11 cellular contexts compared by ENCODE assay signal in the genomic region with DNA sequence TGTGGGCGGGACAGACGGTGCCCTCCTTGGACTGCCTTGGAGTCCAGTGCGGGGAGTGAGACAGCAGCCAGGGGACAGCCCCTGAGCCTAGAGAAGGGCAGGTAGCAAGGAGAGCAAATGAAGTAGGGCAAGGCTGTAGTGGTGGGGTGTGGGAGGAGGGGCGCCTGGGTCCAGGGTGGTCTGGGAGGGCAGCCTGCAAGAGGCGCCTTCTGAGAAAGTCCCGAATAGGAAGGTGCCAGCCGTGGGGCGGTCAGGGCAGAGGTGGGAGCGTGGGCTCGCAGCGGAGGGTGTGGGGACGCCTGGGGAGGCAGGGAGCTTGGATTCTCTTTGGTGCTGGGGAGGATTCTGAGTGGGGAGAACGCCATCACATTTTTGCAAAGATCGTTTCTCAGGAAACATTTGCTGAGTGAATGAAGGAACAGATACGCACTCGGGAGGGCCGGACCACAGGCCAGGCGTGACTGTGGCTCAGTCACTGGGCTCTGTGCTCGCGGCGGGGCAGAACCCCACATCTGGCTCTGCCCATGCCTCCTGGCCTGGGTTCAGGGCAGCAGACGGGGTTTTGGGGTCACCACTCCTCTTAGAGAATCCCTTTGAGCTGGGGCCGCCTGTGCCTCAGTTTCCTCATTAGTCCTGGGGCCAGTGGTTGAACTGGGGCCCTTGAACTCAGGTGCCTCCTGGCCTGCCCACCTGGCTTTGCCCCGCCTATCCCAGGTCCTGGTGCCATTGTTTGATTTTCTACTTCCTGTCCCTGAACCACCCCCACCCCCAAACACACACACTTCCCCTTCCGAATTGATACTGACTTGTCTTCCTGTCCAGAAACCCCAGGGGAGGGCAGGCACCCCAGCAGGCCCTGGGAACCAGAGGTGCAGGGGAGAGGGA. TPM values are rescaled to one million over a fixed set of nuclear protein-coding genes. Genes with fewer than 3 reads are reported as not detected.
DNase-seq lines count a peak whose midpoint lies in the region; ATAC-seq and TF ChIP-seq lines count a peak whose summit lies in the region.
"Had no signal": no experiment of that assay in that cellular context is flagged by ENCODE, and none has a peak within 500 bp of the region (broad histone marks: within the 10 kb centered on the region; RNA-seq: fewer than 3 reads in every experiment).

No MANE protein-coding gene starts in this region.

- no peaks in the 10 kb centered on the region for H3K9me3 Mint-ChIP-seq in activated T-cell treated with anti-CD3 and anti-CD28 coated beads, Interleukin-2, amount 50 U/mL, for 72 hours
- H3K9me3 Mint-ChIP-seq in endodermal cell, result no peaks in the 10 kb centered on the region

- peaks cover 2 to 68% (median 44%) of the 10 kb centered on the region in 4 donors for H3K4me1 ChIP-seq in Peyer's patch
- peaks cover 12% of the 10 kb centered on the region for H3K4me1 ChIP-seq in endodermal cell (ENCODE audit: control insufficient read depth, insufficient read depth, low read length)
- peaks cover 57% of the 10 kb centered on the region for H3K4me1 ChIP-seq in stomach smooth muscle (ENCODE audit: control insufficient read depth, insufficient read depth, low read length)

- H3K9ac ChIP-seq in endodermal cell (ENCODE audit: extremely low read depth, low read length, poor library complexity, severe bottlenecking) (no peak overlapping the region), stomach smooth muscle (ENCODE audit: low read length in 2 of 2) (no peak overlapping the region)

- WGBS in endodermal cell (ENCODE audit: insufficient coverage in 1 of 2, insufficient read length in 1 of 2), 2 experiments, result 93 to 95% methylated on average over 15 to 25 of the region's 25 CpGs

- peak overlapping the region in 1 of 4 donors; percentile 32 for H3K4me3 ChIP-seq in Peyer's patch
- H3K4me3 ChIP-seq in endodermal cell (ENCODE audit: low read length), result no peak overlapping the region
- H3K4me3 ChIP-seq in stomach smooth muscle (ENCODE audit: low read length in 2 of 2), result no peak overlapping the region
- H3K4me3 ChIP-seq: cardiac muscle cell had no signal

- peaks cover 0 to 14% (median 0%) of the 10 kb centered on the region in 3 donors for H3K36me3 ChIP-seq in Peyer's patch
- peaks cover 18% of the 10 kb centered on the region for H3K36me3 ChIP-seq in endodermal cell (ENCODE audit: control insufficient read depth, insufficient read depth, low read length)
- H3K36me3 ChIP-seq in stomach smooth muscle (ENCODE audit: control insufficient read depth in 2 of 2, insufficient read depth in 2 of 2, low read length in 2 of 2), result peaks cover 7 to 11% of the 10 kb centered on the region in 2 donors

- no peak for DNase-seq in activated T-cell treated with anti-CD3 and anti-CD28 coated beads, Interleukin-2, amount 50 U/mL, for 72 hours
- no peak for DNase-seq in activated T-cell treated with anti-CD3 and anti-CD28 coated beads, Interleukin-2, amount 50 U/mL, for 48 hours
- DNase-seq in Peyer's patch (peak in 2 of 3 donors; percentile 83 to 87), endodermal cell (no peak), NCI-H526 treated with DMSO at 0.1 percent for 48 hours (lab: John Stamatoyannopoulos, UW) (no peak), mucosa of gallbladder (ENCODE audit: low spot score) (no peak), putamen (ENCODE audit: low spot score) (no peak)
- DNase-seq: SW 1271 had no signal

- no peak for TF ChIP-seq POLR2A in Peyer's patch (IDR thresholded peaks at IDR 0.05)

- H3K9me3 ChIP-seq in Peyer's patch (no peaks in the 10 kb centered on the region), endodermal cell (ENCODE audit: control insufficient read depth, low read length) (no peaks in the 10 kb centered on the region), stomach smooth muscle (ENCODE audit: control insufficient read depth in 2 of 2, low read length in 2 of 2) (no peaks in the 10 kb centered on the region)

- no peak for TF ChIP-seq CTCF in Peyer's patch (IDR thresholded peaks at IDR 0.05)
- TF ChIP-seq CTCF in endodermal cell (conservative IDR thresholded peaks at IDR 0.05), result no peak

- peak overlapping the region; percentile 36 to 61 for H3K4me3 Mint-ChIP-seq in activated T-cell treated with anti-CD3 and anti-CD28 coated beads, Interleukin-2, amount 50 U/mL, for 72 hours
- H3K4me3 Mint-ChIP-seq in endodermal cell, result no peak overlapping the region

- peaks cover 62% of the 10 kb centered on the region for H3K4me1 Mint-ChIP-seq in activated T-cell treated with anti-CD3 and anti-CD28 coated beads, Interleukin-2, amount 50 U/mL, for 72 hours (ENCODE audit: low read depth)
- peaks cover 21% of the 10 kb centered on the region for H3K4me1 Mint-ChIP-seq in endodermal cell

- no peak for ATAC-seq in activated T-cell treated with anti-CD3 and anti-CD28 coated beads, Interleukin-2, amount 50 U/mL, for 72 hours (replicated peaks in 1 of 2)
- ATAC-seq: left colon had no signal

- H3K27ac ChIP-seq in Peyer's patch (peak overlapping the region; percentile 25 to 90 (median 54)), endodermal cell (ENCODE audit: low read depth, low read length) (no peak overlapping the region), stomach smooth muscle (ENCODE audit: low read length) (peak overlapping the region; percentile 37)
- H3K27ac ChIP-seq: cardiac muscle cell had no signal

- peaks cover 0 to 1% of the 10 kb centered on the region in 2 donors for H3K36me3 Mint-ChIP-seq in activated T-cell treated with anti-CD3 and anti-CD28 coated beads, Interleukin-2, amount 50 U/mL, for 72 hours (ENCODE audit: insufficient read depth in 2 of 2)
- H3K36me3 Mint-ChIP-seq in endodermal cell (ENCODE audit: low read depth), result peaks cover 18% of the 10 kb centered on the region

- no peaks in the 10 kb centered on the region for H3K27me3 ChIP-seq in Peyer's patch
- no peaks in the 10 kb centered on the region for H3K27me3 ChIP-seq in endodermal cell (ENCODE audit: control insufficient read depth, insufficient read depth, low read length, poor library complexity, severe bottlenecking)
- H3K27me3 ChIP-seq in stomach smooth muscle (ENCODE audit: control insufficient read depth in 1 of 2, insufficient read depth in 2 of 2, low read length in 2 of 2), result no peaks in the 10 kb centered on the region
- H3K27me3 ChIP-seq: cardiac muscle cell had no signal

- no peaks in the 10 kb centered on the region for H3K27me3 Mint-ChIP-seq in activated T-cell treated with anti-CD3 and anti-CD28 coated beads, Interleukin-2, amount 50 U/mL, for 72 hours (ENCODE audit: low read depth)
- no peaks in the 10 kb centered on the region for H3K27me3 Mint-ChIP-seq in endodermal cell (ENCODE audit: insufficient read depth)

- peak overlapping the region; percentile 52 for H3K27ac Mint-ChIP-seq in activated T-cell treated with anti-CD3 and anti-CD28 coated beads, Interleukin-2, amount 50 U/mL, for 72 hours
- peak overlapping the region; percentile 84 for H3K27ac Mint-ChIP-seq in endodermal cell

RNA-seq across cellular contexts. Expression of a gene that starts 4.2 kb away (rescaled TPM):
- total RNA-seq in activated T-cell treated with anti-CD3 and anti-CD28 coated beads, Interleukin-2, amount 50 U/mL, for 72 hours, result 10 to 100 TPM; 10.4 to 11.6 TPM
- total RNA-seq in Peyer's patch (1 to 10 TPM; 4.2 to 5.0 (median 4.5) TPM), endodermal cell (10 to 100 TPM; 28.9 to 35.1 TPM), mucosa of gallbladder (55.0 TPM)
- polyA plus RNA-seq in endodermal cell (2013, experiment 1 of 2), result 78.9 TPM
- polyA plus RNA-seq in endodermal cell (2013, experiment 2 of 2), result 66.8 TPM

Comparison
In these comparisons a context has a peak if more than half of its experiments do, and no peak if none do; other contexts are left out.
1. DNase-seq: peak in Peyer's patch (2 of 3); none in activated T-cell treated with anti-CD3 and anti-CD28 coated beads, Interleukin-2, amount 50 U/mL, for 72 hours (0 of 2), activated T-cell treated with anti-CD3 and anti-CD28 coated beads, Interleukin-2, amount 50 U/mL, for 48 hours (0 of 2), endodermal cell (single experiment), NCI-H526 treated with DMSO at 0.1 percent for 48 hours (single experiment), mucosa of gallbladder (single experiment) and putamen (single experiment).